Comparison of ENCODE assay signal across 8 cellular contexts in the genomic region with DNA sequence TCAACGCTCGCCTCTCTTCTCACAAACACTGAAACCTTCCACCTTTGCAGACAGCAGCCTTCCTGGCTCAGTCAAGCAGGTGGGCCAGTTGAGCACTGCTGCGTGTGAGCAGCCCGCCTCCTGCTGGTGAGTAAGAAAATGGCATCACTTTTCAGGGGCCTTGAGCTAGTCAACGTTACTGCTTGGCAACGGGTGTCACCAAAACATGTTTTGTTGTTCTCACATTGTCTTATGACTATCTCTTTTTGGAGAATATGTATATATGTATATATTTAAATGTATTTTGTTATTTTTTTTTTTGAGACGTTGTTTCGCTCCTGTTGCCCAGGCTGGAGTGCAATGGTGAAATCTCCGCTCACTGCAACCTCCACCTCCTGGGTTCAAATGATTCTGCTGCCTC.
DNase-seq lines count a peak whose midpoint lies in the region; ATAC-seq and TF ChIP-seq lines count a peak whose summit lies in the region.

No MANE protein-coding gene starts in this region.

- CTCF ChIA-PET in PC-3 (lab: Charles Lee): interaction anchor here (0.6 to 1.2 kb wide), 7 partner anchors 97 to 440 kb away, joined by 3 to 7 read pairs (median 4); a partner anchor contains a TSS

- H4K20me1 ChIP-seq in PC-3 (ENCODE audit: low read length) (no peaks in the 10 kb centered on the region), osteoblast (ENCODE audit: insufficient read depth, low read length) (no peaks in the 10 kb centered on the region)

- H3K9me3 ChIP-seq in PC-3 (ENCODE audit: low read length): no peaks in the 10 kb centered on the region
- no peaks in the 10 kb centered on the region for H3K9me3 ChIP-seq in osteoblast (ENCODE audit: low read depth, low read length)
- no peaks in the 10 kb centered on the region for H3K9me3 ChIP-seq in transverse colon

- DNase-seq in DMS79 (lab: John Stamatoyannopoulos, UW): peak; percentile 26
- peak; percentile 76 for DNase-seq in HT-29 (ENCODE audit: low spot score)
- peak; percentile 75 for DNase-seq in PC-3
- DNase-seq in activated T-cell treated with anti-CD3 and anti-CD28 coated beads, Interleukin-2, amount 50 U/mL, for 48 hours: peak; percentile 62 to 74
- DNase-seq in fibroblast of peridontal ligament (ENCODE audit: extremely low read depth): peak; percentile 68
- peak; percentile 86 for DNase-seq in osteoblast (ENCODE audit: insufficient read length, low spot score, missing footprints)
- peak; percentile 62 for DNase-seq in transverse colon

- no peak for TF ChIP-seq POLR2A in transverse colon (IDR thresholded peaks at IDR 0.05)

- no peak overlapping the region for H3K4me3 ChIP-seq in PC-3 (ENCODE audit: low read length)
- H3K4me3 ChIP-seq in osteoblast (ENCODE audit: insufficient read depth, low read length): no peak overlapping the region
- H3K4me3 ChIP-seq in transverse colon: no peak overlapping the region

- H3K9ac ChIP-seq in PC-3 (ENCODE audit: low read length): no peak overlapping the region

- H3K27ac ChIP-seq in PC-3 (ENCODE audit: low read length): 0 out of 2 replicates have a peak overlapping the region, but pooled peaks have one; percentile 28
- no peak overlapping the region for H3K27ac ChIP-seq in osteoblast (ENCODE audit: low read depth, low read length)
- no peak overlapping the region for H3K27ac ChIP-seq in transverse colon

- POLR2A ChIA-PET in PC-3 (lab: Charles Lee; ENCODE audit: unreplicated experiment): no interaction called here

- H3K36me3 ChIP-seq in PC-3 (ENCODE audit: low read depth, low read length) (no peaks in the 10 kb centered on the region; the same call in 1 of the 2 replicates), osteoblast (ENCODE audit: insufficient read depth, low read length) (no peaks in the 10 kb centered on the region), transverse colon (no peaks in the 10 kb centered on the region)

- no peaks in the 10 kb centered on the region for H3K9me2 ChIP-seq in PC-3 (replicated peaks; ENCODE audit: low read length)

- no peaks in the 10 kb centered on the region for H3K79me2 ChIP-seq in PC-3 (ENCODE audit: low read length)
- H3K79me2 ChIP-seq in osteoblast (ENCODE audit: insufficient read depth, low read length): no peaks in the 10 kb centered on the region

- H3K4me2 ChIP-seq in PC-3 (ENCODE audit: low read length) (no peak overlapping the region), osteoblast (ENCODE audit: insufficient read depth, low read length) (no peak overlapping the region)

- 32 to 35% methylated on average over 8 to 9 of the region's 9 CpGs for WGBS in transverse colon (ENCODE audit: low coverage in 1 of 2), 2 donors

- TF ChIP-seq CTCF in PC-3 (conservative IDR thresholded peaks at IDR 0.05; ENCODE audit: low read depth, low read length) (peak; percentile 84), osteoblast (IDR thresholded peaks at IDR 0.05; ENCODE audit: extremely low read depth, low read depth, low read length) (peak; percentile 99), transverse colon (IDR thresholded peaks at IDR 0.05) (peak; percentile 84 to 90 (median 85))

- H3K27me3 ChIP-seq in PC-3 (ENCODE audit: low read length): no peaks in the 10 kb centered on the region
- H3K27me3 ChIP-seq in osteoblast (ENCODE audit: insufficient read depth, low read length): no peaks in the 10 kb centered on the region
- no peaks in the 10 kb centered on the region for H3K27me3 ChIP-seq in transverse colon

- in situ Hi-C loops in transverse colon (cut with MboI; ENCODE audit: low pct_ligation_motif_present in 1 of 4, low pct_unique_long_range_greater_than_20kb in 1 of 4, low sequenced_read_pairs in 3 of 4): loop anchor here (5.0 to 25.0 kb wide), 6 partner anchors 209 to 634 kb away; no protein-coding TSS in a partner anchor

- intact Hi-C loops in PC-3 (cut with micrococcal nuclease) (loop anchor here (2.0 to 10.0 kb wide), 4 partner anchors 99 to 849 kb away; a partner anchor contains a TSS), transverse colon (cut with DNase I; ENCODE audit: low total_unique reads) (loop anchor here (5.0 kb wide), 1 partner anchor 439 kb away; no protein-coding TSS in a partner anchor)

- H3K4me1 ChIP-seq in PC-3 (ENCODE audit: insufficient read depth, low read length): peaks cover 21% of the 10 kb centered on the region
- H3K4me1 ChIP-seq in osteoblast (ENCODE audit: insufficient read depth, low read length): peaks cover 10% of the 10 kb centered on the region
- peaks cover 1 to 9% (median 5%) of the 10 kb centered on the region in 4 donors for H3K4me1 ChIP-seq in transverse colon

- BruUV-seq in PC-3 (replicated peaks; lab: Mats Ljungman, UMichigan): no TSS peak

- H2AFZ ChIP-seq in PC-3 (ENCODE audit: low read length): no peak overlapping the region
- no peak overlapping the region for H2AFZ ChIP-seq in osteoblast (ENCODE audit: low read length)

- no peak for TF ChIP-seq EP300 in transverse colon (IDR thresholded peaks at IDR 0.05; ENCODE audit: low read depth)

- peak; percentile 88 for ATAC-seq in GM21390 (IDR thresholded peaks at IDR 0.05; ENCODE audit: unreplicated experiment)
- peak; percentile 58 for ATAC-seq in PC-3

- H3F3A ChIP-seq in PC-3 (ENCODE audit: low read length, unreplicated experiment): no peaks in the 10 kb centered on the region

Comparison
In these comparisons a context has a peak if more than half of its experiments do, and no peak if none do; other contexts are left out.
1. DNase-seq: peak in every context shown above with its lines; median percentile 86 in osteoblast; 76 in HT-29; 75 in PC-3; 68 in activated T-cell treated with anti-CD3 and anti-CD28 coated beads, Interleukin-2, amount 50 U/mL, for 48 hours; 68 in fibroblast of peridontal ligament; 62 in transverse colon; 26 in DMS79.